25 cellular contexts compared by ENCODE assay signal in the genomic region with DNA sequence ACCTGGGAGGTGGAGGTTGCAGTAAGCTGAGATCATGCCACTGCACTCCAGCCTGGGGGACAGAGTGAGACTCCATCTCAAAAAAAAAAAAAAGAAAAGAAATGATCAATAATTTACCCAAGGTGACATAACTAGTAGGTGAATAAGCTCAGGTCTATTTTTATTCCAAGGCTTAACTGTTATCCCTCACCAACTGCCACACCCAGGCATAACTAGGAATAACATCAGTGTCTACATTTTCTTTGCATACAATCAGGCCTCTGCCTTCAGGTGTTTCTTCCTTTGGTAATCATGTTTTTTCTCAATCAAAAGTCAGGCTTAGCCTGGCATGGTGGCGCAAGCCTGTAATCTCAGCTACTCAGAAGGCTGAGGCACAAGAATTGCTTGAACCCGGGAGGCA.
"Had no signal": no experiment of that assay in that cellular context is flagged by ENCODE, and none has a peak within 500 bp of the region (broad histone marks: within the 10 kb centered on the region; RNA-seq: fewer than 3 reads in every experiment).

No MANE protein-coding gene starts in this region.

- H3K4me3 ChIP-seq: gastroesophageal sphincter, heart left ventricle, lower lobe of right lung, ovary, right lobe of liver, suprapubic skin, vagina had no signal

- H3K9me3 Mint-ChIP-seq: immature natural killer cell; naive thymus-derived CD8-positive, alpha-beta T cell; nephron progenitor cell; stimulated activated naive CD8-positive, alpha-beta T cell treated with anti-CD3 and anti-CD28 coated beads, Interleukin-15, amount 100 ng/mL, for 72 hours had no signal

- H3K27me3 Mint-ChIP-seq: naive thymus-derived CD8-positive, alpha-beta T cell; stimulated activated naive CD8-positive, alpha-beta T cell treated with anti-CD3 and anti-CD28 coated beads, Interleukin-15, amount 100 ng/mL, for 72 hours had no signal

- H3K36me3 ChIP-seq: gastroesophageal sphincter, heart left ventricle, lower lobe of right lung, ovary, right lobe of liver, suprapubic skin, vagina had no signal

- H3K27ac ChIP-seq: gastroesophageal sphincter, heart left ventricle, lower lobe of right lung, ovary, right lobe of liver, suprapubic skin, vagina had no signal

- ATAC-seq: gastroesophageal sphincter; heart left ventricle; left ventricle myocardium superior; lower lobe of right lung; naive thymus-derived CD8-positive, alpha-beta T cell; right lobe of liver; stimulated activated naive CD8-positive, alpha-beta T cell treated with anti-CD3 and anti-CD28 coated beads, Interleukin-15, amount 100 ng/mL, for 72 hours had no signal

- DNase-seq: cerebellar nuclear complex; cortex of kidney; foreskin fibroblast; heart left ventricle; hippocampal formation; immature natural killer cell; islet precursor cell; kidney glomerular epithelial cell; left ventricle myocardium superior; lower lobe of right lung; naive thymus-derived CD8-positive, alpha-beta T cell; nephron progenitor cell; occipital lobe; ovary; posterior cingulate gyrus; right lobe of liver; small intestine; stimulated activated CD4-positive, alpha-beta T cell treated with anti-CD3 and anti-CD28 coated beads, Interleukin-15, amount 100 ng/mL, for 24 hours; stimulated activated CD4-positive, alpha-beta T cell treated with anti-CD3 and anti-CD28 coated beads, Interleukin-2, amount 100 ng/mL, for 48 hours; stimulated activated naive CD4-positive, alpha-beta T cell; stimulated activated naive CD8-positive, alpha-beta T cell treated with anti-CD3 and anti-CD28 coated beads, Interleukin-15, amount 100 ng/mL, for 72 hours; trophoblast cell had no signal

- H3K9me3 ChIP-seq: gastroesophageal sphincter, heart left ventricle, lower lobe of right lung, ovary, right lobe of liver, suprapubic skin, vagina had no signal

- H3K4me1 ChIP-seq: lower lobe of right lung, right lobe of liver had no signal

- H3K27me3 ChIP-seq: gastroesophageal sphincter, heart left ventricle, ovary, right lobe of liver, suprapubic skin, vagina had no signal

- H3K27ac Mint-ChIP-seq: immature natural killer cell; naive thymus-derived CD8-positive, alpha-beta T cell; nephron progenitor cell; stimulated activated naive CD8-positive, alpha-beta T cell treated with anti-CD3 and anti-CD28 coated beads, Interleukin-15, amount 100 ng/mL, for 72 hours had no signal

- H3K4me3 Mint-ChIP-seq: immature natural killer cell; naive thymus-derived CD8-positive, alpha-beta T cell; nephron progenitor cell; stimulated activated naive CD8-positive, alpha-beta T cell treated with anti-CD3 and anti-CD28 coated beads, Interleukin-15, amount 100 ng/mL, for 72 hours had no signal
